ENCODE assay signal across 7 cellular contexts in the genomic region with DNA sequence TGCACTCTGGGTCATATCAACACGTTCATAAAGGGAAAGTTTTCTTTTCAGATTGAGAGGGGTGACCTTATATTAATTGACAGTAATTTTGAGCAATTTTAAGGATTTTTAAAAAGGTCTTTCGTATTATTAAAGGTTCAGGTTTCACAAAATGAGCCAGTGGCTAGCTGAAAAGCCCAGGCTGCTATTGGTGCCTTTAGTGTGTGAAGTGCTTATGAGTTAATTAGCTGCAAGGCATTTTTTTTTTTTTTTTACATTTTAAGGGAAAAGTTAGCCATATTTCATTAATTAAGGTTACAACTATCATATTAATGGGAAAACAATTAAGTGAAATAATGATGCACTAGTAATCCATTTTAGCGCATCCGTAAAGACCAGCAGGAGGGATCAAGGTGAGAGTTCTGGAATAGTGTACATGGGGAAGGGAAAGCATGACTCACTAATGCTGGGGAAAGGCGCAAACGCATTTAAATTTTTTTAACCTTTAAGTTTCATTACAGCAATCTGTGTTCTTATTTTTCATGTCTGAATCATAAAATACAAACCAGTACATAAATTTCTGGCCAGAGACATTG.
A peak's percentile ranks its signal among the peaks of the same experiment; 100 is the strongest.
DNase-seq lines count a peak whose midpoint lies in the region; ATAC-seq and TF ChIP-seq lines count a peak whose summit lies in the region.

No MANE protein-coding gene starts in this region.

- intact Hi-C loops in adrenal gland (cut with DNase I) = no loop called here

- H3K36me3 ChIP-seq in adrenal gland (replicated peaks in 1 of 2) (no peaks in the 10 kb centered on the region), skeletal muscle satellite cell (ENCODE audit: insufficient read depth, low read length) (no peaks in the 10 kb centered on the region)

- H3K27ac Mint-ChIP-seq in endothelial cell (ENCODE audit: unreplicated experiment) = no peak overlapping the region

- WGBS in adrenal gland, 4 donors = 40 to 51% (median 50%) methylated on average over 6 of the region's 6 CpGs

- H3K4me1 ChIP-seq in adrenal gland (replicated peaks in 1 of 2) (peaks cover 4 to 7% of the 10 kb centered on the region in 2 donors), skeletal muscle satellite cell (ENCODE audit: control insufficient read depth, insufficient read depth, low read length) (peaks cover 20% of the 10 kb centered on the region)

- TF ChIP-seq CTCF in adrenal gland (IDR thresholded peaks at IDR 0.05) (no peak), endothelial cell (IDR thresholded peaks at IDR 0.05; ENCODE audit: unreplicated experiment) (no peak)

- no peaks in the 10 kb centered on the region for H3K27me3 ChIP-seq in adrenal gland
- H3K27me3 ChIP-seq in skeletal muscle satellite cell (ENCODE audit: control insufficient read depth, insufficient read depth, low read length) = no peaks in the 10 kb centered on the region

- no peak for DNase-seq in adrenal gland
- DNase-seq in endothelial cell (ENCODE audit: low spot score) = no peak
- no peak for DNase-seq in NCI-H1105 treated with DMSO at 0.1 percent for 48 hours (lab: John Stamatoyannopoulos, UW)

- no peaks in the 10 kb centered on the region for H3K9me3 ChIP-seq in adrenal gland (replicated peaks in 1 of 3)
- H3K9me3 ChIP-seq in skeletal muscle satellite cell (replicated peaks; ENCODE audit: low read length) = no peaks in the 10 kb centered on the region

- no peaks in the 10 kb centered on the region for H3K27me3 Mint-ChIP-seq in endothelial cell (ENCODE audit: unreplicated experiment)

- no peaks in the 10 kb centered on the region for H3K4me1 Mint-ChIP-seq in endothelial cell (ENCODE audit: unreplicated experiment)

- H3K9ac ChIP-seq in skeletal muscle satellite cell (ENCODE audit: low read depth, low read length) = peak overlapping the region; percentile 26

- ATAC-seq in GM19467 (IDR thresholded peaks at IDR 0.05; ENCODE audit: unreplicated experiment) (peak; percentile 37), HG02981 (IDR thresholded peaks at IDR 0.05; ENCODE audit: unreplicated experiment) (peak; percentile 30), esophagus mucosa (no peak)

- peak overlapping the region in 4 of 5 donors; percentile 69 to 77 (median 72) for H3K27ac ChIP-seq in adrenal gland

- H3K4me2 ChIP-seq in skeletal muscle satellite cell (ENCODE audit: low read length) = peak overlapping the region; percentile 76

- H3K4me3 Mint-ChIP-seq in endothelial cell (ENCODE audit: unreplicated experiment) = no peak overlapping the region

- peak overlapping the region in 2 of 4 donors; percentile 9 to 21 for H3K4me3 ChIP-seq in adrenal gland
- H3K4me3 ChIP-seq in skeletal muscle satellite cell (ENCODE audit: low read length) = peak overlapping the region; percentile 15

- H3K36me3 Mint-ChIP-seq in endothelial cell (ENCODE audit: low read depth, unreplicated experiment) = no peaks in the 10 kb centered on the region

- TF ChIP-seq POLR2A in adrenal gland (IDR thresholded peaks at IDR 0.05) = no peak

- no peaks in the 10 kb centered on the region for H3K9me3 Mint-ChIP-seq in endothelial cell (ENCODE audit: unreplicated experiment)
